In genomic region chr12:52190860-52191729, GRCh38 we compare ENCODE assay signal across 11 cellular contexts. TPM values are rescaled to one million over a fixed set of nuclear protein-coding genes. Genes with fewer than 3 reads are reported as not detected.
DNase-seq lines count a peak whose midpoint lies in the region; ATAC-seq and TF ChIP-seq lines count a peak whose summit lies in the region.
"Had no signal": no experiment of that assay in that cellular context is flagged by ENCODE, and none has a peak within 500 bp of the region (broad histone marks: within the 10 kb centered on the region; RNA-seq: fewer than 3 reads in every experiment).

No MANE protein-coding gene starts in this region.

- no peak for ATAC-seq in effector memory CD8-positive, alpha-beta T cell (replicated peaks)

- H3K36me3 Mint-ChIP-seq in glutamatergic neuron (ENCODE audit: unreplicated experiment), result no peaks in the 10 kb centered on the region
- H3K36me3 Mint-ChIP-seq in effector memory CD8-positive, alpha-beta T cell (ENCODE audit: insufficient read depth), result no peaks in the 10 kb centered on the region

- H3K4me1 Mint-ChIP-seq in glutamatergic neuron (ENCODE audit: low read depth, unreplicated experiment), result no peaks in the 10 kb centered on the region
- no peaks in the 10 kb centered on the region for H3K4me1 Mint-ChIP-seq in effector memory CD8-positive, alpha-beta T cell (ENCODE audit: low read depth in 2 of 2)

- no peaks in the 10 kb centered on the region for H3K27me3 ChIP-seq in SJCRH30

- no peak for TF ChIP-seq CTCF in glutamatergic neuron (IDR thresholded peaks at IDR 0.05; ENCODE audit: partially characterized antibody, unreplicated experiment)

- no peaks in the 10 kb centered on the region; the same call in 1 of the 2 replicates for H3K36me3 ChIP-seq in SJCRH30

- no peak overlapping the region for H3K27ac Mint-ChIP-seq in glutamatergic neuron (ENCODE audit: unreplicated experiment)
- no peak overlapping the region for H3K27ac Mint-ChIP-seq in effector memory CD8-positive, alpha-beta T cell

- H3K4me3 Mint-ChIP-seq in glutamatergic neuron (ENCODE audit: unreplicated experiment), result no peak overlapping the region
- no peak overlapping the region for H3K4me3 Mint-ChIP-seq in effector memory CD8-positive, alpha-beta T cell

- H3K4me3 ChIP-seq in SJCRH30 (peak overlapping the region; percentile 58), skin epidermis (peak overlapping the region; percentile 8 to 30 (median 12))

- H3K27me3 Mint-ChIP-seq in glutamatergic neuron (ENCODE audit: unreplicated experiment), result peaks cover 6% of the 10 kb centered on the region
- peaks cover 22 to 71% of the 10 kb centered on the region in 2 donors for H3K27me3 Mint-ChIP-seq in effector memory CD8-positive, alpha-beta T cell

- H3K4me1 ChIP-seq in SJCRH30, result peaks cover 77% of the 10 kb centered on the region

- peaks cover 4% of the 10 kb centered on the region for H3K9me3 Mint-ChIP-seq in glutamatergic neuron (ENCODE audit: unreplicated experiment)
- no peaks in the 10 kb centered on the region for H3K9me3 Mint-ChIP-seq in effector memory CD8-positive, alpha-beta T cell

- peak overlapping the region; percentile 88 for H3K27ac ChIP-seq in SJCRH30
- H3K27ac ChIP-seq in skin epidermis, result peak overlapping the region in 20 of 21 experiments; percentile 14 to 89 (median 76)

- DNase-seq in ELR (ENCODE audit: low read depth) (peak; percentile 68), SJCRH30 (peak; percentile 69 to 71), glutamatergic neuron (peak; percentile 16), Ammon's horn (ENCODE audit: low spot score) (no peak), NCI-H128 (lab: John Stamatoyannopoulos, UW; ENCODE audit: unreplicated experiment) (no peak)
- DNase-seq in effector memory CD8-positive, alpha-beta T cell, result no peak
- no peak for DNase-seq in activated CD4-positive, alpha-beta T cell treated with anti-CD3 and anti-CD28 coated beads for 4 hours
- DNase-seq: erythroblast, NCI-H1436 treated with DMSO at 0.1 percent for 48 hours, occipital lobe had no signal

- H3K9me3 ChIP-seq in SJCRH30 (replicated peaks), result no peaks in the 10 kb centered on the region

RNA-seq across cellular contexts. Expression of gene KRT80, which starts 0.7 kb away (rescaled TPM):
- 45.7 and 49.0 TPM in 2 replicates for total RNA-seq in SJCRH30 (2014; rRNA removed; shearing (Covaris generic))
- not detected for total RNA-seq in glutamatergic neuron (ENCODE audit: unreplicated experiment)
- total RNA-seq: occipital lobe had no signal

RNA-seq across cellular contexts. Expression of gene KRT7, which starts 41.9 kb away (rescaled TPM):
- 1.5 and 2.8 TPM in 2 replicates for total RNA-seq in SJCRH30 (2014; rRNA removed; shearing (Covaris generic))
- not detected for total RNA-seq in glutamatergic neuron (ENCODE audit: unreplicated experiment)
- total RNA-seq: occipital lobe had no signal

Comparison
In these comparisons a context has a peak if more than half of its experiments do, and no peak if none do; other contexts are left out.
1. DNase-seq: peak in ELR (single experiment), SJCRH30 (2 of 2) and glutamatergic neuron (single experiment); none in effector memory CD8-positive, alpha-beta T cell (0 of 3), Ammon's horn (single experiment), activated CD4-positive, alpha-beta T cell treated with anti-CD3 and anti-CD28 coated beads for 4 hours (0 of 2) and NCI-H128 (single experiment).
2. RNA of gene KRT80, which starts 0.7 kb away (total RNA-seq): 45.7 to 49.0 TPM in SJCRH30; not detected in glutamatergic neuron (single experiment); every median in the first group is over 10 times any median in the second.